ENCODE assay signal across 8 cellular contexts in the genomic region with DNA sequence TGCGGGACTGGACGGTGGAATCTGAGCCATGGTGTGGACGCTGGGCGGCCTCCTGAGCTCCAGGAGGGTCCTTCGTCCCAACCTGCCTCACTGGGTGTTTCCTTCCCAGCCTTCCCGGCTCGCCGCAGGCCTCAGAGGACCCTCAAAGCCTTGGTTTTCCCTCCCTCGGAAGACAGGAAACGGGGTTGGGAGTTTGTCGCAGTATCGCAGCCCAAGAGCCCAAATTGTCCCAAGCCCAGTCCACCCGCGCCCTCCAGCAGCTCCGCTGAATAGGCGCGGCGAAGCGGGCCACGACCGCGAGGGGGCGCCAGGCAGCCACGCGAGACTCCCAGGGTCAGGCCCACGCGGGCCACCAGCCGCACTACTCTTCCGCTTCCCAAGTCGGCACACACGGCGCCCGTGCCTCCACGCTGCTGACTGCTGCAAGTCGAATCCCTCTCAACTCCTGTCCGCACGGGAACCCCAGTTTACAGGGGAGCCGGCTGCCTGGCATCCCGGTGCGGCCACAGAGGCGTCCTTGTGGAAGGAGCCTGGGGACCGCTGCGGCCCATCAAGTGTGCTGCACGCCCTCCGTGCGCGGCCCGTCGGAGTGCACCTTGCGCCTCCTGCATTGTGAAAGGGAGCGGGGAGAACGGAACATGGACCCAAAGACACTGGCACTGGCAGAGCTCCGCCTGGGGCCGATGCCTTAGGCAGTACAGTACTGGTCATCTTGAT. TPM values are rescaled to one million over a fixed set of nuclear protein-coding genes. Genes with fewer than 3 reads are reported as not detected.
DNase-seq lines count a peak whose midpoint lies in the region; ATAC-seq and TF ChIP-seq lines count a peak whose summit lies in the region.

No MANE protein-coding gene starts in this region.

- DNase-seq in DMS 273 treated with DMSO at 0.1 percent for 48 hours (lab: John Stamatoyannopoulos, UW) (peak; percentile 9), NCI-H1694 (lab: John Stamatoyannopoulos, UW) (peak; percentile 2), cardiac fibroblast (ENCODE audit: low read depth in 2 of 2) (peak; percentile 72 to 79), kidney epithelial cell (ENCODE audit: low read depth) (no peak)
- DNase-seq in activated CD4-positive, CD25-positive, alpha-beta regulatory T cell (lab: John Stamatoyannopoulos, UW) = peak; percentile 82 to 90 (median 86)
- DNase-seq in stimulated activated CD4-positive, alpha-beta T cell treated with anti-CD3 and anti-CD28 coated beads, Interleukin-15, amount 100 ng/mL, for 1 hour (ENCODE audit: low read depth in 1 of 2, low spot score in 1 of 2) = peak; percentile 85 to 92

- ATAC-seq in GM21737 (IDR thresholded peaks at IDR 0.05; ENCODE audit: unreplicated experiment) (peak; percentile 82), HG02571 (IDR thresholded peaks at IDR 0.05; ENCODE audit: unreplicated experiment) (no peak)

- no peaks in the 10 kb centered on the region for H3K27me3 ChIP-seq in kidney epithelial cell (ENCODE audit: control insufficient read depth, insufficient read depth, low read length)

- H3K36me3 ChIP-seq in kidney epithelial cell (ENCODE audit: control insufficient read depth, insufficient read depth, low read length) = no peaks in the 10 kb centered on the region

- H3K4me3 ChIP-seq in cardiac fibroblast (replicated peaks in 1 of 2; ENCODE audit: low read depth in 2 of 2, low read length in 2 of 2) (peak overlapping the region; percentile 45 to 52), kidney epithelial cell (ENCODE audit: low read depth, low read length) (peak overlapping the region; percentile 39)

- peak; percentile 72 for TF ChIP-seq CTCF in cardiac fibroblast (IDR thresholded peaks at IDR 0.05; ENCODE audit: low read depth, low read length)
- peak; percentile 84 for TF ChIP-seq CTCF in kidney epithelial cell (IDR thresholded peaks at IDR 0.05; ENCODE audit: insufficient read depth, low read length, poor library complexity, severe bottlenecking)

RNA-seq across cellular contexts. Expression of gene HMGA1, which starts 40.4 kb away (rescaled TPM):
- 1,060 and 1,220 TPM in 2 replicates for total RNA-seq in kidney epithelial cell

RNA-seq across cellular contexts. Expression of gene GRM4, which starts 50.4 kb away (rescaled TPM):
- total RNA-seq in kidney epithelial cell = 0.41 TPM in 1 of 2 replicates, not detected in the other

RNA-seq across cellular contexts. Expression of gene SMIM29, which starts 52.5 kb away (rescaled TPM):
- 33.2 and 38.8 TPM in 2 replicates for total RNA-seq in kidney epithelial cell
